In genomic region chr9:91840469-91840868, GRCh38 we compare ENCODE assay signal across 16 cellular contexts.
"Had no signal": no experiment of that assay in that cellular context is flagged by ENCODE, and none has a peak within 500 bp of the region (broad histone marks: within the 10 kb centered on the region; RNA-seq: fewer than 3 reads in every experiment).

No MANE protein-coding gene starts in this region.

- DNase-seq: activated CD4-positive, alpha-beta T cell treated with anti-CD3 and anti-CD28 coated beads, Interleukin-2, amount 10 ng/mL, durations not matched to agents 24 days and 14 days; activated CD4-positive, CD25-positive, alpha-beta regulatory T cell; activated CD8-positive, alpha-beta memory T cell treated with anti-CD3 and anti-CD28 coated beads for 24 hours; activated naive CD4-positive, alpha-beta T cell; activated naive CD8-positive, alpha-beta T cell treated with anti-CD3 and anti-CD28 coated beads, Interleukin-2, amount 50 U/mL, for 24 hours; activated T-cell treated with anti-CD3 and anti-CD28 coated beads for 4 hours; dermis blood vessel endothelial cell; mammary epithelial cell; psoas muscle; stimulated activated CD4-positive, alpha-beta T cell treated with anti-CD3 and anti-CD28 coated beads, Interleukin-1b, Interleukin-23, amount 100 ng/mL, for 48 hours; T-helper 2 cell; thyroid gland had no signal

- H3K36me3 ChIP-seq: right lobe of liver, thyroid gland, vagina had no signal

- ATAC-seq: activated naive CD8-positive, alpha-beta T cell treated with anti-CD3 and anti-CD28 coated beads, Interleukin-2, amount 50 U/mL, for 24 hours; left lobe of liver; natural killer cell treated with Interleukin-12 subunit alpha and Interleukin-12 subunit beta and Interleukin-15 and Interleukin-18, amount 100 ng/mL, for 72 hours; psoas muscle; right lobe of liver had no signal

- H3K27ac Mint-ChIP-seq: activated CD4-positive, alpha-beta T cell treated with anti-CD3 and anti-CD28 coated beads, Interleukin-2, amount 10 ng/mL, durations not matched to agents 24 days and 14 days; activated naive CD8-positive, alpha-beta T cell treated with anti-CD3 and anti-CD28 coated beads, Interleukin-2, amount 50 U/mL, for 24 hours; natural killer cell treated with Interleukin-12 subunit alpha and Interleukin-12 subunit beta and Interleukin-15 and Interleukin-18, amount 100 ng/mL, for 72 hours had no signal

- H3K4me1 ChIP-seq: psoas muscle, right lobe of liver had no signal

- H3K4me1 Mint-ChIP-seq: activated naive CD8-positive, alpha-beta T cell treated with anti-CD3 and anti-CD28 coated beads, Interleukin-2, amount 50 U/mL, for 24 hours had no signal

- H3K9me3 Mint-ChIP-seq: activated CD4-positive, alpha-beta T cell treated with anti-CD3 and anti-CD28 coated beads, Interleukin-2, amount 10 ng/mL, durations not matched to agents 24 days and 14 days; activated naive CD8-positive, alpha-beta T cell treated with anti-CD3 and anti-CD28 coated beads, Interleukin-2, amount 50 U/mL, for 24 hours; natural killer cell treated with Interleukin-12 subunit alpha and Interleukin-12 subunit beta and Interleukin-15 and Interleukin-18, amount 100 ng/mL, for 72 hours had no signal

- H3K9me3 ChIP-seq: psoas muscle, right lobe of liver, thyroid gland, vagina had no signal

- H3K4me3 Mint-ChIP-seq: activated CD4-positive, alpha-beta T cell treated with anti-CD3 and anti-CD28 coated beads, Interleukin-2, amount 10 ng/mL, durations not matched to agents 24 days and 14 days; activated naive CD8-positive, alpha-beta T cell treated with anti-CD3 and anti-CD28 coated beads, Interleukin-2, amount 50 U/mL, for 24 hours; natural killer cell treated with Interleukin-12 subunit alpha and Interleukin-12 subunit beta and Interleukin-15 and Interleukin-18, amount 100 ng/mL, for 72 hours had no signal

- H3K27me3 ChIP-seq: right lobe of liver, thyroid gland, vagina had no signal

- H3K27ac ChIP-seq: psoas muscle, right lobe of liver, thyroid gland, vagina had no signal

- H3K4me3 ChIP-seq: psoas muscle, right lobe of liver, thyroid gland, vagina had no signal

- H3K36me3 Mint-ChIP-seq: natural killer cell treated with Interleukin-12 subunit alpha and Interleukin-12 subunit beta and Interleukin-15 and Interleukin-18, amount 100 ng/mL, for 72 hours had no signal
